In the genomic region with DNA sequence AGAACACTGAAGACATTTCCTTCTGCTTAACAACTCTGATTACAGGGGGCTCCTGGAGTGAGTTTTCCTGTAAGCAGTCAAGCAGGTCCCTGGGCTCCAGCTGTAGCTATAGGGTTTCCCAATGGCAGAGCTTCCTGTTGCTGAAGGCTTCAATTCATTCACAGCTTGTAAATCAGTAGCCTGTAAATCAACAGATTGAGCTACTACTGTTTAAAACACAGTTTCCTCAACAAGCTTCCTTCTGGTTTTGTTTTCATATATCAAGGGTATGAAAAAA, we compare ENCODE assay signal across 18 cellular contexts.
DNase-seq lines count a peak whose midpoint lies in the region; TF ChIP-seq lines count a peak whose summit lies in the region.
"Had no signal": no experiment of that assay in that cellular context is flagged by ENCODE, and none has a peak within 500 bp of the region (broad histone marks: within the 10 kb centered on the region; RNA-seq: fewer than 3 reads in every experiment).

No MANE protein-coding gene starts in this region.

- 0 out of 2 replicates have a peak overlapping the region, but pooled peaks have one; percentile 6 for H2AFZ ChIP-seq in PC-9

- H3K4me3 Mint-ChIP-seq in progenitor cell of endocrine pancreas (ENCODE audit: low read depth) = no peak overlapping the region
- H3K4me3 Mint-ChIP-seq: CD4-positive, CD25-positive, alpha-beta regulatory T cell; H9 had no signal

- no peak overlapping the region for H3K27ac ChIP-seq in PC-9

- H3K9me2 ChIP-seq in PC-9 (ENCODE audit: insufficient read depth) = no peaks in the 10 kb centered on the region

- H3K36me3 Mint-ChIP-seq in progenitor cell of endocrine pancreas (ENCODE audit: insufficient read depth) = no peaks in the 10 kb centered on the region
- H3K36me3 Mint-ChIP-seq: CD4-positive, CD25-positive, alpha-beta regulatory T cell had no signal

- no peaks in the 10 kb centered on the region for H3K4me1 ChIP-seq in PC-9 (replicated peaks; ENCODE audit: insufficient read depth)

- H3K4me3 ChIP-seq in PC-9 = no peak overlapping the region

- no peaks in the 10 kb centered on the region for H3K79me2 ChIP-seq in PC-9 (ENCODE audit: low read depth)

- DNase-seq in NCI-H2171 treated with DMSO at 0.1 percent for 48 hours (lab: John Stamatoyannopoulos, UW) (peak; percentile 9), NCI-H2171 (lab: John Stamatoyannopoulos, UW) (no peak), PC-9 (no peak), kidney tubule cell (ENCODE audit: low spot score) (peak; percentile 1), progenitor cell of endocrine pancreas (ENCODE audit: low spot score, unreplicated experiment) (no peak), GOT3 (lab: John Stamatoyannopoulos, UW) (no peak), dermis blood vessel endothelial cell (no peak)
- no peak for DNase-seq in stimulated activated CD4-positive, alpha-beta T cell treated with anti-CD3 and anti-CD28 coated beads, Interleukin-4, amount 100 ng/mL, for 4 hours
- DNase-seq: AML-193; CD4-positive, CD25-positive, alpha-beta regulatory T cell; H9; IMR-90; Kasumi-1; NCI-H2029; NCI-H345; NCI-H526 treated with DMSO at 0.1 percent for 48 hours; SHP77; SW 1271 had no signal

- no peaks in the 10 kb centered on the region for H4K20me1 ChIP-seq in PC-9 (ENCODE audit: insufficient read depth)

- H3K9me3 Mint-ChIP-seq in progenitor cell of endocrine pancreas (ENCODE audit: low read depth) = no peaks in the 10 kb centered on the region
- H3K9me3 Mint-ChIP-seq: H9 had no signal

- no TSS peak for BruUV-seq in PC-9 (replicated peaks; lab: Mats Ljungman, UMichigan)

- no peaks in the 10 kb centered on the region for H3K36me3 ChIP-seq in PC-9 (ENCODE audit: low read depth)

- no peaks in the 10 kb centered on the region for H3F3A ChIP-seq in PC-9 (ENCODE audit: insufficient read depth, low read depth)

- POLR2A ChIA-PET in PC-9 (lab: Charles Lee; ENCODE audit: unreplicated experiment) = no interaction called here

- TF ChIP-seq CTCF in PC-9 (conservative IDR thresholded peaks at IDR 0.05) = no peak
- TF ChIP-seq CTCF in progenitor cell of endocrine pancreas (IDR thresholded peaks at IDR 0.05; ENCODE audit: unreplicated experiment) = no peak

- no peaks in the 10 kb centered on the region for H3K9me3 ChIP-seq in PC-9 (ENCODE audit: insufficient read depth, low read depth)

- no peaks in the 10 kb centered on the region for H3K27me3 Mint-ChIP-seq in progenitor cell of endocrine pancreas
- H3K27me3 Mint-ChIP-seq: CD4-positive, CD25-positive, alpha-beta regulatory T cell had no signal

- CTCF ChIA-PET in PC-9 (lab: Charles Lee) = no interaction called here

- peak overlapping the region; percentile 81 for H3K27ac Mint-ChIP-seq in progenitor cell of endocrine pancreas
- H3K27ac Mint-ChIP-seq: CD4-positive, CD25-positive, alpha-beta regulatory T cell; H9 had no signal

- H3K27me3 ChIP-seq in PC-9 (ENCODE audit: insufficient read depth, low read depth) = no peaks in the 10 kb centered on the region

- H3K4me2 ChIP-seq in PC-9 = no peak overlapping the region

- intact Hi-C loops in PC-9 (cut with micrococcal nuclease; ENCODE audit: unreplicated experiment) = no loop called here

- peaks cover 24% of the 10 kb centered on the region for H3K4me1 Mint-ChIP-seq in progenitor cell of endocrine pancreas (ENCODE audit: low read depth)
- H3K4me1 Mint-ChIP-seq: CD4-positive, CD25-positive, alpha-beta regulatory T cell had no signal

Comparison
In these comparisons a context has a peak if more than half of its experiments do, and no peak if none do; other contexts are left out.
1. DNase-seq: peak in NCI-H2171 treated with DMSO at 0.1 percent for 48 hours (single experiment) and kidney tubule cell (single experiment); none in NCI-H2171 (single experiment), PC-9 (0 of 2), progenitor cell of endocrine pancreas (single experiment), GOT3 (single experiment), stimulated activated CD4-positive, alpha-beta T cell treated with anti-CD3 and anti-CD28 coated beads, Interleukin-4, amount 100 ng/mL, for 4 hours (0 of 2) and dermis blood vessel endothelial cell (single experiment).